In the genomic region with DNA sequence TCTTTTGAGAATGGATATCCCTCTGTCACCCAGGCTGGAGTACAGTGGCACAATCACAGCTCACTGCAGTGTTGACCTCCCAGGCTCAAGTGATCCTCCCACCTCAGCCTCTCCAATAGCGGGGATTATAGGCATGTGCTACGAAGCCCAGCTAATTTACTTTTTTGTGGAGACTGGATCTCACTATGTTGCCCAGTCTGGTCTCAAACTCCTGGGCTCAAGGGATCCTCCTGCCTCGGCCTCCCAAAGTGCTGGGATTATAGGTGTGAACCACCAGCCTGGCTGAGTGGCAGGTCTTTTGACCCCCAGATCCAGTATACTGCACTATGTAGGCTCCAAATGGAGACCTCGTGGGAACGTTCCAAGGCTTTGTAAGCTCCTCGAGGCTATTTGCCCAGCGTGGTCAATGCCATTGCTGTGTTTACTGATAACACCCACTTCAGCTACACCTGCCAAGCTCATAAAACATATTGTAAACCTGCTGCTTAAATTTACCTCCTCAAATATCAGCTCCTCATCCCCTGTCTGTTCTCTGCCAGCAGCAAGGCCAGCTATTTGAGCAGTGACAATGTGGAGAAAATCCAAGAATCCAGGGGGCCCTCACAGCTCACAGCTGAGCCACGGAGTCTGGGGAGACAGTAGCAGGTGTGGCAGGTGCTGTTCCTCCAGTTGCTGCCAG, we compare ENCODE assay signal across 16 cellular contexts. TPM values are rescaled to one million over a fixed set of nuclear protein-coding genes. Genes with fewer than 3 reads are reported as not detected.
A peak's percentile ranks its signal among the peaks of the same experiment; 100 is the strongest.
DNase-seq lines count a peak whose midpoint lies in the region; ATAC-seq and TF ChIP-seq lines count a peak whose summit lies in the region.
"Had no signal": no experiment of that assay in that cellular context is flagged by ENCODE, and none has a peak within 500 bp of the region (broad histone marks: within the 10 kb centered on the region; RNA-seq: fewer than 3 reads in every experiment).

No MANE protein-coding gene starts in this region.

- peaks cover 72% of the 10 kb centered on the region for H3K4me1 Mint-ChIP-seq in Caco-2 (ENCODE audit: low read depth, unreplicated experiment)
- peaks cover 34% of the 10 kb centered on the region for H3K4me1 Mint-ChIP-seq in stimulated activated effector memory CD8-positive, alpha-beta T cell treated with anti-CD3 and anti-CD28 coated beads, Interleukin-12 subunit alpha, Interleukin-12 subunit beta, amount 100 ng/mL, for 72 hours
- H3K4me1 Mint-ChIP-seq: naive B cell had no signal

- intact Hi-C loops in Caco-2 (cut with micrococcal nuclease; ENCODE audit: unreplicated experiment): no loop called here
- intact Hi-C loops in left colon (cut with DNase I, micrococcal nuclease): no loop called here

- POLR2A ChIA-PET in Caco-2 (lab: Charles Lee): no interaction called here

- CTCF ChIA-PET in Caco-2 (lab: Charles Lee): interaction anchor here (0.6 to 1.0 kb wide), 3 partner anchors 17 to 45 kb away, joined by 3 to 4 read pairs (median 3); no protein-coding TSS in a partner anchor

- TF ChIP-seq CTCF in Caco-2 (IDR thresholded peaks at IDR 0.05; ENCODE audit: insufficient read depth in 1 of 2, low read depth in 1 of 2, low read length in 1 of 2, severe bottlenecking in 1 of 2, unreplicated experiment in 1 of 2): no peak
- no peak for TF ChIP-seq CTCF in GM10266 (IDR thresholded peaks at IDR 0.05; ENCODE audit: control insufficient read depth, insufficient read depth, low read depth, missing control alignments)

- H3K9me3 Mint-ChIP-seq in Caco-2 (ENCODE audit: unreplicated experiment): no peaks in the 10 kb centered on the region
- H3K9me3 Mint-ChIP-seq in stimulated activated effector memory CD8-positive, alpha-beta T cell treated with anti-CD3 and anti-CD28 coated beads, Interleukin-12 subunit alpha, Interleukin-12 subunit beta, amount 100 ng/mL, for 72 hours: no peaks in the 10 kb centered on the region
- H3K9me3 Mint-ChIP-seq: naive B cell had no signal

- H3K27me3 ChIP-seq in Caco-2 (replicated peaks; ENCODE audit: control insufficient read depth, insufficient read depth, low read length): no peaks in the 10 kb centered on the region
- H3K27me3 ChIP-seq: brain microvascular endothelial cell, Peyer's patch had no signal

- H3K27me3 Mint-ChIP-seq in Caco-2 (ENCODE audit: insufficient read depth, unreplicated experiment): no peaks in the 10 kb centered on the region

- peak; percentile 47 for ATAC-seq in left colon
- no peak for ATAC-seq in stimulated activated effector memory CD8-positive, alpha-beta T cell treated with anti-CD3 and anti-CD28 coated beads, Interleukin-12 subunit alpha, Interleukin-12 subunit beta, amount 100 ng/mL, for 72 hours
- ATAC-seq: lower lobe of right lung; stimulated activated naive CD8-positive, alpha-beta T cell treated with anti-CD3 and anti-CD28 coated beads, Interleukin-15, Interleukin-2, amounts not matched to agents 100 U/mL and 50 U/mL, for 24 hours had no signal

- no peaks in the 10 kb centered on the region for H3K9me3 ChIP-seq in Caco-2
- H3K9me3 ChIP-seq: lower lobe of right lung, Peyer's patch had no signal

- H3K4me3 Mint-ChIP-seq in Caco-2 (ENCODE audit: unreplicated experiment): no peak overlapping the region
- no peak overlapping the region for H3K4me3 Mint-ChIP-seq in stimulated activated effector memory CD8-positive, alpha-beta T cell treated with anti-CD3 and anti-CD28 coated beads, Interleukin-12 subunit alpha, Interleukin-12 subunit beta, amount 100 ng/mL, for 72 hours
- H3K4me3 Mint-ChIP-seq: activated naive CD8-positive, alpha-beta T cell; naive B cell had no signal

- DNase-seq in Caco-2: no peak
- peak; percentile 89 for DNase-seq in NCI-H146 (lab: John Stamatoyannopoulos, UW)
- peak; percentile 92 for DNase-seq in NCI-H510A treated with DMSO at 0.1 percent for 48 hours (lab: John Stamatoyannopoulos, UW)
- DNase-seq in left colon: no peak
- DNase-seq in CD1c-positive myeloid dendritic cell (ENCODE audit: extremely low spot score): no peak
- no peak for DNase-seq in stimulated activated effector memory CD8-positive, alpha-beta T cell treated with anti-CD3 and anti-CD28 coated beads, Interleukin-12 subunit alpha, Interleukin-12 subunit beta, amount 100 ng/mL, for 72 hours (ENCODE audit: low spot score in 2 of 2)
- DNase-seq in stimulated activated CD4-positive, alpha-beta T cell treated with anti-CD3 and anti-CD28 coated beads, Interleukin-4, amount 100 ng/mL, for 24 hours: no peak
- DNase-seq in GM10266 (ENCODE audit: extremely low spot score): no peak
- DNase-seq: activated T-cell treated with anti-CD3 and anti-CD28 coated beads, Interleukin-2, amount 50 U/mL, for 1 hour; brain microvascular endothelial cell; GDM1; lower lobe of right lung; naive B cell; Peyer's patch; stimulated activated naive CD8-positive, alpha-beta T cell treated with anti-CD3 and anti-CD28 coated beads, Interleukin-15, Interleukin-2, amounts not matched to agents 100 U/mL and 50 U/mL, for 24 hours had no signal

- peaks cover 82% of the 10 kb centered on the region for H3K4me1 ChIP-seq in Caco-2

- H3K4me3 ChIP-seq in Caco-2 (ENCODE audit: low read depth, low read length): no peak overlapping the region
- H3K4me3 ChIP-seq: lower lobe of right lung, Peyer's patch had no signal

- BruUV-seq in Caco-2 (replicated peaks; lab: Mats Ljungman, UMichigan): no TSS peak

- H3K36me3 Mint-ChIP-seq in Caco-2 (ENCODE audit: insufficient read depth, unreplicated experiment): peaks cover 9% of the 10 kb centered on the region
- H3K36me3 Mint-ChIP-seq in stimulated activated effector memory CD8-positive, alpha-beta T cell treated with anti-CD3 and anti-CD28 coated beads, Interleukin-12 subunit alpha, Interleukin-12 subunit beta, amount 100 ng/mL, for 72 hours: no peaks in the 10 kb centered on the region
- H3K36me3 Mint-ChIP-seq: activated naive CD8-positive, alpha-beta T cell; naive B cell had no signal

- H3K36me3 ChIP-seq in Caco-2 (ENCODE audit: control insufficient read depth, insufficient read depth, low read length): no peaks in the 10 kb centered on the region
- H3K36me3 ChIP-seq: brain microvascular endothelial cell, lower lobe of right lung, Peyer's patch had no signal

- peak overlapping the region; percentile 98 for H3K27ac Mint-ChIP-seq in Caco-2 (ENCODE audit: unreplicated experiment)
- H3K27ac Mint-ChIP-seq in stimulated activated effector memory CD8-positive, alpha-beta T cell treated with anti-CD3 and anti-CD28 coated beads, Interleukin-12 subunit alpha, Interleukin-12 subunit beta, amount 100 ng/mL, for 72 hours: no peak overlapping the region
- H3K27ac Mint-ChIP-seq: activated naive CD8-positive, alpha-beta T cell had no signal

RNA-seq across cellular contexts. Expression of a gene that starts 16.2 kb away (rescaled TPM):
- total RNA-seq in Caco-2 (2022) (103 and 108 TPM in 2 replicates), left colon (1 to 10 TPM; 4.3 to 5.6 TPM)

Comparison
In these comparisons a context has a peak if more than half of its experiments do, and no peak if none do; other contexts are left out.
1. DNase-seq: peak in NCI-H146 (single experiment) and NCI-H510A treated with DMSO at 0.1 percent for 48 hours (single experiment); none in Caco-2 (0 of 2), left colon (0 of 2), CD1c-positive myeloid dendritic cell (single experiment), stimulated activated effector memory CD8-positive, alpha-beta T cell treated with anti-CD3 and anti-CD28 coated beads, Interleukin-12 subunit alpha, Interleukin-12 subunit beta, amount 100 ng/mL, for 72 hours (0 of 2), stimulated activated CD4-positive, alpha-beta T cell treated with anti-CD3 and anti-CD28 coated beads, Interleukin-4, amount 100 ng/mL, for 24 hours (single experiment) and GM10266 (single experiment).
2. RNA of a gene that starts 16.2 kb away (total RNA-seq): 103 to 108 TPM in Caco-2; 4.3 to 5.6 TPM in left colon; every median in the first group is over 10 times any median in the second.